In the genomic region with DNA sequence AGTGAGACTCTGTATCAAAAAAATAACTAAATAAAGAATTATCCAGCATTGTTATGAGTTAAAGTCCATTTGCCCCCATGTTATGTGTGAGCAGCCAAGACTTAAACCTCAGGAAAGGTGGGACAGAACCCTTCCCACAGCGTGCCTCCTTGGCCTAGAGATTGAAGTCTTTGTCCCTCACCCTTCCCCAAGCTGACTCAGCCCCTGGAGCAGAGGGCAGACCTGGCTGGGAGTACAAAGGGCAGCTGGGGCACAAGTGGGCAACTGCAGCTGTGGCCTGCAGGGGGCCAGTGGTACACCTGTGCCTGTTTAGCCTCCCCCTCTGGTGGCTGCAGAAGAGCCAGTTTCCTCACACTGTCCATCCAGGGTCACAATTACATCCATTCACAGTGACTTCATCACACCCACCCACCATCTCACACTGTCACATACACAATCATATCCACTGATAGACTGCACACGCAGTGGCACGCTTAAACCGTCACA, we compare ENCODE assay signal across 8 cellular contexts. TPM values are rescaled to one million over a fixed set of nuclear protein-coding genes. Genes with fewer than 3 reads are reported as not detected.
DNase-seq lines count a peak whose midpoint lies in the region; ATAC-seq and TF ChIP-seq lines count a peak whose summit lies in the region.

No MANE protein-coding gene starts in this region.

- POLR2A ChIA-PET in WTC11 (lab: Charles Lee): interaction anchor here (0.8 to 2.4 kb wide), 8 partner anchors 9 to 172 kb away, joined by 3 to 23 read pairs (median 6); a partner anchor contains a TSS

- peak overlapping the region; percentile 79 for H3K4me3 ChIP-seq in GM23248
- H3K4me3 ChIP-seq in Jurkat, Clone E6-1 (ENCODE audit: low read length): peak overlapping the region; percentile 69
- H3K4me3 ChIP-seq in fibroblast of mammary gland (ENCODE audit: control insufficient read depth, low read depth, low read length): peak overlapping the region; percentile 65
- H3K4me3 ChIP-seq in neural progenitor cell: peak overlapping the region; percentile 50

- peaks cover 2% of the 10 kb centered on the region; the same call in 1 of the 2 replicates for H3K36me3 Mint-ChIP-seq in WTC11
- H3K36me3 Mint-ChIP-seq in neural progenitor cell: peaks cover 3% of the 10 kb centered on the region

- TF ChIP-seq CTCF in WTC11 (IDR thresholded peaks at IDR 0.05) (peak; percentile 55), fibroblast of mammary gland (conservative IDR thresholded peaks at IDR 0.05; ENCODE audit: control insufficient read depth, insufficient read depth, low read depth, low read length) (peak; percentile 45), neural progenitor cell (IDR thresholded peaks at IDR 0.05) (peak; percentile 59)

- H3K27me3 Mint-ChIP-seq in WTC11 (ENCODE audit: low read depth): peaks cover 9% of the 10 kb centered on the region
- peaks cover 4% of the 10 kb centered on the region for H3K27me3 Mint-ChIP-seq in neural progenitor cell (ENCODE audit: insufficient read depth, low read depth)

- in situ Hi-C loops in GM23248 (cut with MboI): no loop called here

- CTCF ChIA-PET in WTC11 (lab: Charles Lee): interaction anchor here (0.6 to 4.4 kb wide), 30 partner anchors 9 to 403 kb away, joined by 3 to 60 read pairs (median 4); a partner anchor contains a TSS

- no peaks in the 10 kb centered on the region for H3K9me2 ChIP-seq in GM23248 (ENCODE audit: insufficient read depth)

- H3K9ac ChIP-seq in GM23248 (peak overlapping the region; percentile 88), neural progenitor cell (no peak overlapping the region)

- H3K79me2 ChIP-seq in GM23248 (ENCODE audit: insufficient read depth) (peaks cover 45% of the 10 kb centered on the region), neural progenitor cell (ENCODE audit: low read depth) (peaks cover 10% of the 10 kb centered on the region)

- H4K20me1 ChIP-seq in GM23248 (ENCODE audit: insufficient read depth): no peaks in the 10 kb centered on the region
- H4K20me1 ChIP-seq in neural progenitor cell (ENCODE audit: low read depth): no peaks in the 10 kb centered on the region

- peak; percentile 73 for DNase-seq in activated effector memory CD4-positive, alpha-beta T cell treated with anti-CD3 and anti-CD28 coated beads, Interleukin-2, amount 50 U/mL, for 16 hours
- DNase-seq in activated effector memory CD4-positive, alpha-beta T cell treated with Interleukin-2 at 50 U/mL for 16 hours: no peak
- DNase-seq in GM23248: peak; percentile 59
- DNase-seq in Jurkat, Clone E6-1 (ENCODE audit: low read depth, low spot score): no peak
- peak; percentile 66 for DNase-seq in WTC11 (ENCODE audit: low spot score)
- DNase-seq in fibroblast of mammary gland (ENCODE audit: low read depth): no peak
- peak; percentile 68 for DNase-seq in neural progenitor cell (ENCODE audit: low spot score)
- DNase-seq in NCI-H446 treated with DMSO at 0.1 percent for 48 hours (lab: John Stamatoyannopoulos, UW): no peak

- H3K4me2 ChIP-seq in GM23248 (ENCODE audit: unreplicated experiment) (peak overlapping the region; percentile 96), neural progenitor cell (peak overlapping the region; percentile 77)

- H3K27ac Mint-ChIP-seq in WTC11 (peak overlapping the region; percentile 94), neural progenitor cell (no peak overlapping the region)

- H3F3A ChIP-seq in GM23248 (ENCODE audit: insufficient read depth): peaks cover 13% of the 10 kb centered on the region
- peaks cover 28% of the 10 kb centered on the region for H3F3A ChIP-seq in neural progenitor cell (ENCODE audit: low read depth)

- 3% methylated on average over 4 of the region's 4 CpGs for WGBS in GM23248 (ENCODE audit: low coverage in 1 of 2, low lambda C conversion rate in 2 of 2, missing lambda C conversion rate in 2 of 2), 2 experiments

- H3K4me1 ChIP-seq in GM23248 (ENCODE audit: insufficient read depth): peaks cover 18% of the 10 kb centered on the region
- H3K4me1 ChIP-seq in neural progenitor cell: peaks cover 16% of the 10 kb centered on the region

- H3K9me3 ChIP-seq in GM23248 (ENCODE audit: low read depth): no peaks in the 10 kb centered on the region
- no peaks in the 10 kb centered on the region for H3K9me3 ChIP-seq in neural progenitor cell (ENCODE audit: low read depth)

- H2AFZ ChIP-seq in GM23248 (peak overlapping the region; percentile 83), neural progenitor cell (replicated peaks) (peak overlapping the region; percentile 38)

- H3K27ac ChIP-seq in GM23248 (peak overlapping the region; percentile 93), neural progenitor cell (no peak overlapping the region)

- H3K36me3 ChIP-seq in GM23248 (ENCODE audit: low read depth): no peaks in the 10 kb centered on the region
- H3K36me3 ChIP-seq in neural progenitor cell: no peaks in the 10 kb centered on the region

- H3K4me1 Mint-ChIP-seq in WTC11: peaks cover 21% of the 10 kb centered on the region
- H3K4me1 Mint-ChIP-seq in neural progenitor cell: peaks cover 22% of the 10 kb centered on the region

- ATAC-seq in WTC11: peak; percentile 65

- H3K4me3 Mint-ChIP-seq in WTC11 (peak overlapping the region; percentile 84), neural progenitor cell (peak overlapping the region; percentile 86)

- H3K27me3 ChIP-seq in GM23248 (replicated peaks; ENCODE audit: insufficient read depth): no peaks in the 10 kb centered on the region
- no peaks in the 10 kb centered on the region for H3K27me3 ChIP-seq in neural progenitor cell

- H3K9me3 Mint-ChIP-seq in WTC11 (no peaks in the 10 kb centered on the region), neural progenitor cell (no peaks in the 10 kb centered on the region)

TF ChIP-seq in WTC11, 78 proteins besides CTCF, POLR2A, EP300 and RAD21:
- TF ChIP-seq NFE2L1 (CRISPR knock-in tag; IDR thresholded peaks at IDR 0.05) (peak; percentile 74; the same call in 1 of the 2 replicates), SMAD3 (CRISPR knock-in tag; IDR thresholded peaks at IDR 0.05; ENCODE audit: borderline replicate concordance) (no peak), FOXP1 (CRISPR knock-in tag; IDR thresholded peaks at IDR 0.05; ENCODE audit: borderline replicate concordance) (peak; percentile 53; the same call in 1 of the 2 replicates)

RNA-seq across cellular contexts. Expression of a gene that starts 0.9 kb away (rescaled TPM):
- 66.6 and 73.6 TPM in 2 replicates for total RNA-seq in GM23248 (2014; rRNA removed; shearing (Covaris generic))
- polyA plus RNA-seq in GM23248 (2016; fragmentation: Nextera tagmentation; extraction: Ambion mirVana): 35.8 and 38.1 TPM in 2 replicates
- 51.1 TPM for polyA plus RNA-seq in Jurkat, Clone E6-1 (2012; ENCODE audit: insufficient read depth, insufficient read length)
- total RNA-seq in WTC11 (2021): 53.8 to 66.3 TPM (median 61.6 TPM) in 3 replicates
- 17.3 and 31.8 TPM in 2 replicates for total RNA-seq in neural progenitor cell (ENCODE audit: low replicate concordance)

RNA-seq across cellular contexts. Expression of a gene that starts 7.5 kb away (rescaled TPM):
- total RNA-seq in GM23248 (2014; rRNA removed; shearing (Covaris generic)): 33.1 and 37.9 TPM in 2 replicates
- 33.0 and 35.5 TPM in 2 replicates for polyA plus RNA-seq in GM23248 (2016; fragmentation: Nextera tagmentation; extraction: Ambion mirVana)
- polyA plus RNA-seq in Jurkat, Clone E6-1 (2012; ENCODE audit: insufficient read depth, insufficient read length): 20.5 TPM
- total RNA-seq in WTC11 (2021) (3.8 to 5.9 TPM (median 4.5 TPM) in 3 replicates), neural progenitor cell (ENCODE audit: low replicate concordance) (4.0 and 14.7 TPM in 2 replicates)

RNA-seq across cellular contexts. Expression of a gene that starts 8.5 kb away (rescaled TPM):
- 60.3 and 60.4 TPM in 2 replicates for total RNA-seq in GM23248 (2014; rRNA removed; shearing (Covaris generic))
- 64.9 and 70.9 TPM in 2 replicates for polyA plus RNA-seq in GM23248 (2016; fragmentation: Nextera tagmentation; extraction: Ambion mirVana)
- polyA plus RNA-seq in Jurkat, Clone E6-1 (2012; ENCODE audit: insufficient read depth, insufficient read length): 64.1 TPM
- 11.8 to 12.6 TPM (median 12.3 TPM) in 3 replicates for total RNA-seq in WTC11 (2021)
- total RNA-seq in neural progenitor cell (ENCODE audit: low replicate concordance): 6.0 and 8.3 TPM in 2 replicates

RNA-seq across cellular contexts. Expression of a gene that starts 13.3 kb away (rescaled TPM):
- total RNA-seq in GM23248 (2014; rRNA removed; shearing (Covaris generic)): 965 and 1,164 TPM in 2 replicates
- polyA plus RNA-seq in GM23248 (2016; fragmentation: Nextera tagmentation; extraction: Ambion mirVana): 665 and 690 TPM in 2 replicates
- polyA plus RNA-seq in Jurkat, Clone E6-1 (2012; ENCODE audit: insufficient read depth, insufficient read length): 2,117 TPM
- total RNA-seq in WTC11 (2021) (1,343 to 1,592 TPM (median 1,542 TPM) in 3 replicates), neural progenitor cell (ENCODE audit: low replicate concordance) (1,431 and 2,019 TPM in 2 replicates)

RNA-seq across cellular contexts. Expression of a gene that starts 15.1 kb away (rescaled TPM):
- 71.2 and 91.2 TPM in 2 replicates for total RNA-seq in GM23248 (2014; rRNA removed; shearing (Covaris generic))
- polyA plus RNA-seq in GM23248 (2016; fragmentation: Nextera tagmentation; extraction: Ambion mirVana): 40.4 and 45.0 TPM in 2 replicates
- polyA plus RNA-seq in Jurkat, Clone E6-1 (2012; ENCODE audit: insufficient read depth, insufficient read length): 39.1 TPM
- total RNA-seq in WTC11 (2021): 28.7 to 31.6 TPM (median 30.6 TPM) in 3 replicates
- 30.5 and 82.3 TPM in 2 replicates for total RNA-seq in neural progenitor cell (ENCODE audit: low replicate concordance)

Comparison
In these comparisons a context has a peak if more than half of its experiments do, and no peak if none do; other contexts are left out.
1. DNase-seq: peak in activated effector memory CD4-positive, alpha-beta T cell treated with anti-CD3 and anti-CD28 coated beads, Interleukin-2, amount 50 U/mL, for 16 hours (single experiment), GM23248 (single experiment), WTC11 (single experiment) and neural progenitor cell (single experiment); none in activated effector memory CD4-positive, alpha-beta T cell treated with Interleukin-2 at 50 U/mL for 16 hours (single experiment), Jurkat, Clone E6-1 (single experiment), fibroblast of mammary gland (single experiment) and NCI-H446 treated with DMSO at 0.1 percent for 48 hours (single experiment).
2. Peak in every context shown above with its lines, with median percentiles within 50 percentile points of each other: H3K4me3 ChIP-seq and CTCF ChIP-seq.